Comparison of ENCODE assay signal across 28 cellular contexts in the genomic region with DNA sequence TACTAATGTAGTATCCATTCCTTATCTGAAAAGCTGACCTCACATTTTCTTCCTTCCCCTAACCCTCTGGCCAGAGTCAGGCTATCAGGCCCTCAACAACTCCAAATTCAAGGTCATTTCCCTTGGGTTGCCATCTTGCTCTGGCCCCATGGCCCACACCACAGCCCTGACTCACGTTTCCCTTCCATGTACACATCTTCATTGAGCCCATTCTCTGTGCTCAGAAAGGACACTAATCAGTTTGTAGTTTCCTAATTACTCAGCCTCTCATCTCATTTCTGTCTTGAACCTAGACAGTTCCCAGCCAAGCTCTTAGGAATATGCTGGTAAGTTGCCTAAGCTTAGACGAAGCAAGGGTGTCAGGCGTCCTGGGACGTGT. TPM values are rescaled to one million over a fixed set of nuclear protein-coding genes. Genes with fewer than 3 reads are reported as not detected.
A peak's percentile ranks its signal among the peaks of the same experiment; 100 is the strongest.
DNase-seq lines count a peak whose midpoint lies in the region; ATAC-seq and TF ChIP-seq lines count a peak whose summit lies in the region.
"Had no signal": no experiment of that assay in that cellular context is flagged by ENCODE, and none has a peak within 500 bp of the region (broad histone marks: within the 10 kb centered on the region; RNA-seq: fewer than 3 reads in every experiment).

No MANE protein-coding gene starts in this region.

- peak; percentile 47 for DNase-seq in T-helper 2 cell treated with Interferon-gamma antibody and Interleukin-4, amounts not matched to agents 5 μg/mL and 100 μg/mL, for 36 hours (ENCODE audit: low spot score)
- DNase-seq in T-helper 2 cell: no peak
- peak; percentile 56 for DNase-seq in GM12865 (ENCODE audit: low read depth)
- DNase-seq in activated CD4-positive, alpha-beta memory T cell treated with anti-CD3 and anti-CD28 coated beads, Interleukin-2, amount 10 ng/mL, durations not matched to agents 7 days and 5 days: peak; percentile 33
- DNase-seq in coronary artery (ENCODE audit: low spot score): peak; percentile 14
- DNase-seq in GM19240 (ENCODE audit: insufficient read length, low spot score): no peak
- no peak for DNase-seq in stimulated activated naive CD4-positive, alpha-beta T cell treated with Interleukin-2 at 50 U/mL for 16 hours (lab: John Stamatoyannopoulos, UW)
- DNase-seq: 8988T; activated CD4-positive, CD25-positive, alpha-beta regulatory T cell treated with anti-CD3 and anti-CD28 coated beads, Interleukin-2, amount 50 U/mL, for 72 hours; Caco-2; hypothalamus; NCI-H1436; NCI-H524; occipital lobe; SK-N-SH; small intestine; stimulated activated CD4-positive, alpha-beta T cell treated with anti-CD3 and anti-CD28 coated beads, Interleukin-4, amount 100 ng/mL, for 1 hour; T-helper 9 cell; testis had no signal

- CTCF ChIA-PET in activated CD4-positive, alpha-beta memory T cell treated with anti-CD3 and anti-CD28 coated beads, Interleukin-2, amount 10 ng/mL, durations not matched to agents 7 days and 5 days (lab: Charles Lee): interaction anchor here (2.5 kb wide), 1 partner anchor 27 kb away, joined by 14 read pairs; no protein-coding TSS in a partner anchor

- no peak overlapping the region for H3K27ac ChIP-seq in coronary artery
- H3K27ac ChIP-seq: testis, vagina had no signal

- ATAC-seq in GM21825 (IDR thresholded peaks at IDR 0.05; ENCODE audit: unreplicated experiment): no peak
- ATAC-seq: HepG2 had no signal

- peaks cover 39% of the 10 kb centered on the region for H3K4me1 Mint-ChIP-seq in T-helper 2 cell treated with Interferon-gamma antibody and Interleukin-4, amounts not matched to agents 5 μg/mL and 100 μg/mL, for 36 hours (ENCODE audit: low read depth)
- H3K4me1 Mint-ChIP-seq in activated CD4-positive, alpha-beta memory T cell treated with anti-CD3 and anti-CD28 coated beads, Interleukin-2, amount 10 ng/mL, durations not matched to agents 7 days and 5 days: peaks cover 48% of the 10 kb centered on the region

- no peak overlapping the region for H3K4me3 Mint-ChIP-seq in T-helper 2 cell treated with Interferon-gamma antibody and Interleukin-4, amounts not matched to agents 5 μg/mL and 100 μg/mL, for 36 hours
- no peak overlapping the region for H3K4me3 Mint-ChIP-seq in activated CD4-positive, alpha-beta memory T cell treated with anti-CD3 and anti-CD28 coated beads, Interleukin-2, amount 10 ng/mL, durations not matched to agents 7 days and 5 days
- H3K4me3 Mint-ChIP-seq: B cell had no signal

- H3K36me3 Mint-ChIP-seq in T-helper 2 cell treated with Interferon-gamma antibody and Interleukin-4, amounts not matched to agents 5 μg/mL and 100 μg/mL, for 36 hours (ENCODE audit: low read depth): no peaks in the 10 kb centered on the region
- H3K36me3 Mint-ChIP-seq in activated CD4-positive, alpha-beta memory T cell treated with anti-CD3 and anti-CD28 coated beads, Interleukin-2, amount 10 ng/mL, durations not matched to agents 7 days and 5 days (ENCODE audit: low read depth): peaks cover 3% of the 10 kb centered on the region

- POLR2A ChIA-PET in activated CD4-positive, alpha-beta memory T cell treated with anti-CD3 and anti-CD28 coated beads, Interleukin-2, amount 10 ng/mL, durations not matched to agents 7 days and 5 days (lab: Charles Lee): interaction anchor here (1.0 to 1.8 kb wide), 2 partner anchors 9 to 18 kb away, joined by 3 to 4 read pairs; no protein-coding TSS in a partner anchor

- H3K9me3 Mint-ChIP-seq in T-helper 2 cell treated with Interferon-gamma antibody and Interleukin-4, amounts not matched to agents 5 μg/mL and 100 μg/mL, for 36 hours: no peaks in the 10 kb centered on the region
- no peaks in the 10 kb centered on the region for H3K9me3 Mint-ChIP-seq in activated CD4-positive, alpha-beta memory T cell treated with anti-CD3 and anti-CD28 coated beads, Interleukin-2, amount 10 ng/mL, durations not matched to agents 7 days and 5 days

- peak overlapping the region; percentile 73 for H3K27ac Mint-ChIP-seq in T-helper 2 cell treated with Interferon-gamma antibody and Interleukin-4, amounts not matched to agents 5 μg/mL and 100 μg/mL, for 36 hours
- H3K27ac Mint-ChIP-seq in activated CD4-positive, alpha-beta memory T cell treated with anti-CD3 and anti-CD28 coated beads, Interleukin-2, amount 10 ng/mL, durations not matched to agents 7 days and 5 days: peak overlapping the region; percentile 84

- H3K27me3 Mint-ChIP-seq in T-helper 2 cell treated with Interferon-gamma antibody and Interleukin-4, amounts not matched to agents 5 μg/mL and 100 μg/mL, for 36 hours (ENCODE audit: low read depth): no peaks in the 10 kb centered on the region
- peaks cover 6% of the 10 kb centered on the region for H3K27me3 Mint-ChIP-seq in activated CD4-positive, alpha-beta memory T cell treated with anti-CD3 and anti-CD28 coated beads, Interleukin-2, amount 10 ng/mL, durations not matched to agents 7 days and 5 days
- H3K27me3 Mint-ChIP-seq: B cell had no signal

- H3K4me3 ChIP-seq in GM12865 (ENCODE audit: low read depth, low read length) (no peak overlapping the region), coronary artery (no peak overlapping the region)
- H3K4me3 ChIP-seq: testis, vagina had no signal

- no peak for TF ChIP-seq CTCF in GM12865 (IDR thresholded peaks at IDR 0.05; ENCODE audit: insufficient read depth, low read depth, low read length, missing control alignments)
- no peak for TF ChIP-seq CTCF in coronary artery (IDR thresholded peaks at IDR 0.05)

RNA-seq across cellular contexts. Expression of gene TGM5, which starts 14.9 kb away (rescaled TPM):
- total RNA-seq in activated CD4-positive, alpha-beta memory T cell treated with anti-CD3 and anti-CD28 coated beads, Interleukin-2, amount 10 ng/mL, durations not matched to agents 7 days and 5 days: under 1 TPM; 0.20 to 0.28 TPM
- total RNA-seq: Caco-2, frontal cortex, lung microvascular endothelial cell, myocyte, occipital lobe, RPMI7951 had no signal

RNA-seq across cellular contexts. Expression of gene EPB42, which starts 31.0 kb away (rescaled TPM):
- total RNA-seq in activated CD4-positive, alpha-beta memory T cell treated with anti-CD3 and anti-CD28 coated beads, Interleukin-2, amount 10 ng/mL, durations not matched to agents 7 days and 5 days: not detected
- total RNA-seq: B cell, bronchial epithelial cell, Caco-2, HepG2, lung microvascular endothelial cell, myocyte, RPMI7951, vagina had no signal

RNA-seq across cellular contexts. Expression of gene TGM7, which starts 50.2 kb away (rescaled TPM):
- not detected for total RNA-seq in activated CD4-positive, alpha-beta memory T cell treated with anti-CD3 and anti-CD28 coated beads, Interleukin-2, amount 10 ng/mL, durations not matched to agents 7 days and 5 days
- total RNA-seq: B cell, bronchial epithelial cell, Caco-2, frontal cortex, HepG2, lung microvascular endothelial cell, myocyte, occipital lobe, RPMI7951, vagina had no signal

Comparison
In these comparisons a context has a peak if more than half of its experiments do, and no peak if none do; other contexts are left out.
1. DNase-seq: peak in T-helper 2 cell treated with Interferon-gamma antibody and Interleukin-4, amounts not matched to agents 5 μg/mL and 100 μg/mL, for 36 hours (single experiment), GM12865 (single experiment), activated CD4-positive, alpha-beta memory T cell treated with anti-CD3 and anti-CD28 coated beads, Interleukin-2, amount 10 ng/mL, durations not matched to agents 7 days and 5 days (single experiment) and coronary artery (single experiment); none in T-helper 2 cell (0 of 5), GM19240 (single experiment) and stimulated activated naive CD4-positive, alpha-beta T cell treated with Interleukin-2 at 50 U/mL for 16 hours (single experiment).